Comparison of ENCODE assay signal across 8 cellular contexts in the genomic region with DNA sequence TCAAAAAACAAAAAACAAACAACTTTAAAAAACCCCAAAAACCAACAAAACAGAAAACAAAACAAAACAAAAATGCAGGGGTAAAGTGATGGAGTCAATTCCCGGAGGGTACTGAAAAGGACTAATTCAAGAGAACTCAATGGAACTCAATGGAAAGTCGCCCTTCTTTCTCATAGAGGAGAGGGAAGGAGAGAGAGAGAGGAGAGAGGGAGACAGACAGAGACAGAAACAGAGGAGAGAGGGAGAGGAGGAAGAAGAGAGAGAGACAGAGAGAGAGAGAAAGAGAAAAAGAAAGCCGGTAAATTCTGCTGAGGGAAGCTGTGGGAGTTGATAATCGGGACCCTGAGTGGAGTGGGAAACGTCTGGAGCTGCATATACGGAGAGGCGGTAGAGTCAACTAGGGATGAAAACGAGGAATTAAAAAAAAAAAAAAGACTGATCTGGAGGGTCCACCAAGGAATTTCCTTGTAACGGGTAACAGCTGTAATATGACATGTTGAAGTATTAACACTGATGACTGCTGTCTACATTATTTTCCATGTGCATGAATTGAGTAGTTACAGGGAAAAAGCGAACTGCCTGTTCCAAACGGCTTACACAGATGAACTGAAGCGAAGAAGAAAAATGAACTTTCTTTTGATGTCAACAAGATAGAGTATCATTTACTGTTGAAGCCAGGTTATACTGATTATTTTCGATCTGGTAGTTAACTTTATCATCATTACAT. TPM values are rescaled to one million over a fixed set of nuclear protein-coding genes. Genes with fewer than 3 reads are reported as not detected.
A peak's percentile ranks its signal among the peaks of the same experiment; 100 is the strongest.
DNase-seq lines count a peak whose midpoint lies in the region; ATAC-seq and TF ChIP-seq lines count a peak whose summit lies in the region.

No MANE protein-coding gene starts in this region.

- H3K27ac Mint-ChIP-seq in nephron progenitor cell: peak overlapping the region; percentile 21

- peaks cover 16% of the 10 kb centered on the region for H3K4me1 Mint-ChIP-seq in nephron progenitor cell

- H3K27me3 ChIP-seq in BLaER1 (peaks cover 28% of the 10 kb centered on the region), ectodermal cell (ENCODE audit: control insufficient read depth, insufficient read depth, low read length, poor library complexity, severe bottlenecking) (peaks cover 4% of the 10 kb centered on the region)

- H3K4me1 ChIP-seq in BLaER1: peaks cover 25% of the 10 kb centered on the region
- H3K4me1 ChIP-seq in ectodermal cell (ENCODE audit: control insufficient read depth, insufficient read depth, low read length): peaks cover 4% of the 10 kb centered on the region

- H3K4me2 ChIP-seq in BLaER1: peak overlapping the region; percentile 75

- no peak for TF ChIP-seq CTCF in nephron progenitor cell (IDR thresholded peaks at IDR 0.05)

- H3K36me3 ChIP-seq in BLaER1: no peaks in the 10 kb centered on the region
- H3K36me3 ChIP-seq in ectodermal cell (ENCODE audit: control insufficient read depth, insufficient read depth, low read length): no peaks in the 10 kb centered on the region

- no peak overlapping the region for H3K4me3 Mint-ChIP-seq in nephron progenitor cell

- no peaks in the 10 kb centered on the region for H4K20me1 ChIP-seq in BLaER1

- H3K9me3 Mint-ChIP-seq in nephron progenitor cell: no peaks in the 10 kb centered on the region

- DNase-seq in M059J (ENCODE audit: low read depth): peak; percentile 23
- DNase-seq in nephron progenitor cell: no peak
- no peak for DNase-seq in COLO829 (ENCODE audit: low spot score)
- no peak for DNase-seq in EL
- no peak for DNase-seq in NOMO-1 treated with dmso at 0.1 percent for 144 hours (lab: John Stamatoyannopoulos, UW; ENCODE audit: unreplicated experiment)

- H3K9me3 ChIP-seq in BLaER1 (no peaks in the 10 kb centered on the region), ectodermal cell (ENCODE audit: control insufficient read depth, low read length) (no peaks in the 10 kb centered on the region)

- 12 to 14% methylated on average over 13 of the region's 13 CpGs for WGBS in ectodermal cell, 2 experiments

- ATAC-seq in GM21515 (IDR thresholded peaks at IDR 0.05; ENCODE audit: unreplicated experiment): no peak

- H3K27ac ChIP-seq in BLaER1 (no peak overlapping the region), ectodermal cell (ENCODE audit: insufficient read depth, low read depth, low read length, poor library complexity, severe bottlenecking) (no peak overlapping the region)

- H3K9ac ChIP-seq in BLaER1: no peak overlapping the region

- H3K27me3 Mint-ChIP-seq in nephron progenitor cell (ENCODE audit: low read depth, poor library complexity): peaks cover 12% of the 10 kb centered on the region

- H3K4me3 ChIP-seq in BLaER1 (peak overlapping the region; percentile 61), ectodermal cell (ENCODE audit: insufficient read depth, low read depth, low read length) (peak overlapping the region; percentile 46)

- no peaks in the 10 kb centered on the region for H3K36me3 Mint-ChIP-seq in nephron progenitor cell (ENCODE audit: low read depth)

RNA-seq across cellular contexts. Expression of gene ZC2HC1C, which starts 1.0 kb away (rescaled TPM):
- total RNA-seq in M059J (2014; rRNA removed; shearing (Covaris generic)): 1.3 and 9.8 TPM in 2 replicates
- 1.7 TPM for polyA plus RNA-seq in ectodermal cell (2013, experiment 1 of 4)
- polyA plus RNA-seq in ectodermal cell (2013, experiment 2 of 4): 2.8 TPM
- 1.2 TPM for polyA plus RNA-seq in ectodermal cell (2013, experiment 3 of 4)
- 2.7 TPM for polyA plus RNA-seq in ectodermal cell (2013, experiment 4 of 4)

RNA-seq across cellular contexts. Expression of gene ACYP1, which starts 4.6 kb away (rescaled TPM):
- total RNA-seq in M059J (2014; rRNA removed; shearing (Covaris generic)): 41.3 and 66.9 TPM in 2 replicates
- 34.1 TPM for polyA plus RNA-seq in ectodermal cell (2013, experiment 1 of 4)
- polyA plus RNA-seq in ectodermal cell (2013, experiment 2 of 4): 30.1 TPM
- polyA plus RNA-seq in ectodermal cell (2013, experiment 3 of 4): 31.3 TPM
- polyA plus RNA-seq in ectodermal cell (2013, experiment 4 of 4): 30.4 TPM

RNA-seq across cellular contexts. Expression of gene MLH3, which starts 17.2 kb away (rescaled TPM):
- total RNA-seq in M059J (2014; rRNA removed; shearing (Covaris generic)): 5.0 and 12.4 TPM in 2 replicates
- polyA plus RNA-seq in ectodermal cell (2013, experiment 1 of 4): 16.6 TPM
- 16.9 TPM for polyA plus RNA-seq in ectodermal cell (2013, experiment 2 of 4)
- 15.6 TPM for polyA plus RNA-seq in ectodermal cell (2013, experiment 3 of 4)
- 16.1 TPM for polyA plus RNA-seq in ectodermal cell (2013, experiment 4 of 4)

RNA-seq across cellular contexts. Expression of gene NEK9, which starts 58.4 kb away (rescaled TPM):
- 16.4 and 21.5 TPM in 2 replicates for total RNA-seq in M059J (2014; rRNA removed; shearing (Covaris generic))
- 122 TPM for polyA plus RNA-seq in ectodermal cell (2013, experiment 1 of 4)
- polyA plus RNA-seq in ectodermal cell (2013, experiment 2 of 4): 140 TPM
- 77.8 TPM for polyA plus RNA-seq in ectodermal cell (2013, experiment 3 of 4)
- polyA plus RNA-seq in ectodermal cell (2013, experiment 4 of 4): 93.7 TPM
